In the genomic region with DNA sequence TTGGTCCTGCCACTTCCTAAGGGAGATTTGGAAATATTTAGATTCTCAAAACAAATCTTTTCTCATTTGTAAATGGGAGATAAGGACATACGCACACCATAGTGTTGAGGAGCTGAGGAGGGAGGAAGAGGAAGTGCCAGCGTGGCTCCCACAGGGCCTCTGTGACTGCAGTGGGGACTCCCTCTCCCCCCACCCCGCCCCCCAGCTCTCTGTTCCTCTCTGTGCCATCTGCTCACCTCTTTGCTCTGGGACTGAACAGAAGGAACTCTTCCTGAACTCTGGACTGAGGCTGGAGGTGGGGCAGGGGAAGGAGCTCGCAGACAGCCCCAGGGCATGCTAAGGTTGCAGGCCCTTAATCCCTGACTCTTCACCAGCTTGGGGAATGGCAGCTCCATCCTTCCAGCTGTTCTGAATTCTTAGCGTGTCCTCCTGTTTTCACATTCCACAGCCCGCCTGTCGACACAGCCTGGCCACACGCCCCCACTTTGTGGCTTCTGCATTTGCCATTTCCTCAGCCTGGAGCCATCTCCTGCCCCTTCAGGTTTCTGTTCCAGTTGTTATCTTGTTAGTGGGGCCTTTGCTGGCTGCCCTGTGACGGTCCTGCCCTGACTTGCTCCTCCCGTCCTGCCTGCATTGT, we compare ENCODE assay signal across 9 cellular contexts. TPM values are rescaled to one million over a fixed set of nuclear protein-coding genes. Genes with fewer than 3 reads are reported as not detected.
DNase-seq lines count a peak whose midpoint lies in the region; ATAC-seq and TF ChIP-seq lines count a peak whose summit lies in the region.
"Had no signal": no experiment of that assay in that cellular context is flagged by ENCODE, and none has a peak within 500 bp of the region (broad histone marks: within the 10 kb centered on the region; RNA-seq: fewer than 3 reads in every experiment).

No MANE protein-coding gene starts in this region.

- H3K9ac ChIP-seq in skeletal muscle satellite cell (ENCODE audit: low read depth, low read length): peak overlapping the region; percentile 56

- CTCF ChIA-PET in activated CD4-positive, alpha-beta T cell treated with anti-CD3 and anti-CD28 coated beads for 36 hours (lab: Charles Lee): interaction anchor here (0.9 to 1.7 kb wide), 4 partner anchors 11 to 98 kb away, joined by 3 to 6 read pairs (median 4); a partner anchor contains a TSS
- CTCF ChIA-PET in GM10248 (lab: Yijun Ruan, JAX): interaction anchor here (0.7 to 2.1 kb wide), 3 partner anchors 12 to 15 kb away, joined by 3 to 11 read pairs (median 3); no protein-coding TSS in a partner anchor

- no peaks in the 10 kb centered on the region for H3K27me3 Mint-ChIP-seq in activated CD4-positive, alpha-beta T cell treated with anti-CD3 and anti-CD28 coated beads for 36 hours

- H3K27me3 ChIP-seq in skeletal muscle satellite cell (ENCODE audit: control insufficient read depth, insufficient read depth, low read length): no peaks in the 10 kb centered on the region

- peak overlapping the region; percentile 20 for H3K27ac Mint-ChIP-seq in activated CD4-positive, alpha-beta T cell treated with anti-CD3 and anti-CD28 coated beads for 36 hours

- intact Hi-C loops in activated CD4-positive, alpha-beta T cell treated with anti-CD3 and anti-CD28 coated beads for 36 hours (cut with DNase I, micrococcal nuclease): no loop called here

- H3K4me1 ChIP-seq in skeletal muscle satellite cell (ENCODE audit: control insufficient read depth, insufficient read depth, low read length): peaks cover 20% of the 10 kb centered on the region

- peaks cover 72% of the 10 kb centered on the region for H3K36me3 ChIP-seq in skeletal muscle satellite cell (ENCODE audit: insufficient read depth, low read length)

- peak overlapping the region; percentile 41 for H3K4me2 ChIP-seq in skeletal muscle satellite cell (ENCODE audit: low read length)

- H3K9me3 ChIP-seq in skeletal muscle satellite cell (replicated peaks; ENCODE audit: low read length): no peaks in the 10 kb centered on the region

- TF ChIP-seq CTCF in GM10248 (IDR thresholded peaks at IDR 0.05; ENCODE audit: control extremely low read depth, extremely low read depth, low read depth, missing control alignments): no peak

- POLR2A ChIA-PET in activated CD4-positive, alpha-beta T cell treated with anti-CD3 and anti-CD28 coated beads for 36 hours (lab: Charles Lee): no interaction called here
- POLR2A ChIA-PET in GM10248 (lab: Yijun Ruan, JAX): no interaction called here

- H3K4me1 Mint-ChIP-seq in activated CD4-positive, alpha-beta T cell treated with anti-CD3 and anti-CD28 coated beads for 36 hours: no peaks in the 10 kb centered on the region

- H3K4me3 ChIP-seq in skeletal muscle satellite cell (ENCODE audit: low read length): no peak overlapping the region

- DNase-seq in activated CD4-positive, alpha-beta T cell treated with anti-CD3 and anti-CD28 coated beads for 36 hours: no peak
- DNase-seq in activated CD4-positive, alpha-beta T cell treated with anti-CD3 and anti-CD28 coated beads for 48 hours: no peak
- DNase-seq in RPMI7951 (ENCODE audit: low read depth) (peak; percentile 99), fibroblast of gingiva (ENCODE audit: low read depth) (peak; percentile 44), GM10248 (ENCODE audit: extremely low spot score) (no peak), T1000 (lab: John Stamatoyannopoulos, UW) (no peak)
- DNase-seq: cerebellar nuclear complex had no signal

- H3K36me3 Mint-ChIP-seq in activated CD4-positive, alpha-beta T cell treated with anti-CD3 and anti-CD28 coated beads for 36 hours (ENCODE audit: low read depth): peaks cover 50% of the 10 kb centered on the region

- no peaks in the 10 kb centered on the region for H3K9me3 Mint-ChIP-seq in activated CD4-positive, alpha-beta T cell treated with anti-CD3 and anti-CD28 coated beads for 36 hours (ENCODE audit: low read depth)

- no peak for ATAC-seq in activated CD4-positive, alpha-beta T cell treated with anti-CD3 and anti-CD28 coated beads for 36 hours
- no peak for ATAC-seq in GM21381 (IDR thresholded peaks at IDR 0.05; ENCODE audit: unreplicated experiment)

- no peak overlapping the region for H3K4me3 Mint-ChIP-seq in activated CD4-positive, alpha-beta T cell treated with anti-CD3 and anti-CD28 coated beads for 36 hours

RNA-seq across cellular contexts. Expression of a gene that starts 11.5 kb away (rescaled TPM):
- 10 to 100 TPM; 48.5 to 54.0 TPM for total RNA-seq in activated CD4-positive, alpha-beta T cell treated with anti-CD3 and anti-CD28 coated beads for 36 hours
- 49.8 and 66.3 TPM in 2 replicates for total RNA-seq in RPMI7951 (2014; rRNA removed; shearing (Covaris generic))
- total RNA-seq in skeletal muscle satellite cell (2012; rRNA removed): 33.9 and 37.3 TPM in 2 replicates

RNA-seq across cellular contexts. Expression of a gene that starts 42.6 kb away (rescaled TPM):
- total RNA-seq in activated CD4-positive, alpha-beta T cell treated with anti-CD3 and anti-CD28 coated beads for 36 hours: 10 to 100 TPM; 72.6 to 83.7 TPM
- 62.3 and 66.9 TPM in 2 replicates for total RNA-seq in RPMI7951 (2014; rRNA removed; shearing (Covaris generic))
- total RNA-seq in skeletal muscle satellite cell (2012; rRNA removed): 44.3 and 47.1 TPM in 2 replicates

RNA-seq across cellular contexts. Expression of a gene that starts 47.2 kb away (rescaled TPM):
- total RNA-seq in activated CD4-positive, alpha-beta T cell treated with anti-CD3 and anti-CD28 coated beads for 36 hours: 10 to 100 TPM; 36.4 to 43.8 TPM
- total RNA-seq in RPMI7951 (2014; rRNA removed; shearing (Covaris generic)): 38.3 and 42.3 TPM in 2 replicates
- 34.5 and 35.2 TPM in 2 replicates for total RNA-seq in skeletal muscle satellite cell (2012; rRNA removed)

Comparison
In these comparisons a context has a peak if more than half of its experiments do, and no peak if none do; other contexts are left out.
1. DNase-seq: peak in RPMI7951 (single experiment) and fibroblast of gingiva (single experiment); none in activated CD4-positive, alpha-beta T cell treated with anti-CD3 and anti-CD28 coated beads for 36 hours (single experiment), activated CD4-positive, alpha-beta T cell treated with anti-CD3 and anti-CD28 coated beads for 48 hours (single experiment), GM10248 (single experiment) and T1000 (single experiment).